ENCODE assay signal across 3 cellular contexts in genomic region chr13:23440821-23441608, GRCh38.
TF ChIP-seq lines count a peak whose summit lies in the region.

No MANE protein-coding gene starts in this region.

TF ChIP-seq in A549, 52 proteins besides CTCF, POLR2A, EP300 and RAD21:
- no peak for TF ChIP-seq HOXA7 (CRISPR knock-in tag; IDR thresholded peaks at IDR 0.05)
- no peak for TF ChIP-seq CBX8 (IDR thresholded peaks at IDR 0.05)
- TF ChIP-seq GATA3 (IDR thresholded peaks at IDR 0.05; ENCODE audit: borderline replicate concordance) = no peak
- TF ChIP-seq HDAC2 (IDR thresholded peaks at IDR 0.05) = no peak
- no peak for TF ChIP-seq NR3C1 (IDR thresholded peaks at IDR 0.05)
- no peak for TF ChIP-seq MAX (IDR thresholded peaks at IDR 0.05)
- no peak for TF ChIP-seq NPAS2 (CRISPR knock-in tag; IDR thresholded peaks at IDR 0.05; ENCODE audit: borderline replicate concordance)
- no peak for TF ChIP-seq MAFK (IDR thresholded peaks at IDR 0.05; ENCODE audit: partially characterized antibody)
- no peak for TF ChIP-seq ATOH8 (CRISPR knock-in tag; IDR thresholded peaks at IDR 0.05; ENCODE audit: low read depth)
- no peak for TF ChIP-seq SMC3 (IDR thresholded peaks at IDR 0.05)
- no peak for TF ChIP-seq EHF (CRISPR knock-in tag; IDR thresholded peaks at IDR 0.05)
- no peak for TF ChIP-seq FOSL2 (IDR thresholded peaks at IDR 0.05)
- TF ChIP-seq FOSL2 (CRISPR knock-in tag; IDR thresholded peaks at IDR 0.05) = no peak
- TF ChIP-seq CHD4 (IDR thresholded peaks at IDR 0.05; ENCODE audit: borderline replicate concordance) = no peak
- TF ChIP-seq JUN (IDR thresholded peaks at IDR 0.05) = no peak
- no peak for TF ChIP-seq NFE2L2 (conservative IDR thresholded peaks at IDR 0.05; ENCODE audit: low read length)
TF ChIP-seq in A549: peak in this region for 0.

TF ChIP-seq in IMR-90, 13 proteins besides CTCF, POLR2A, EP300 and RAD21:
- TF ChIP-seq BHLHE40 (IDR thresholded peaks at IDR 0.05; ENCODE audit: low read depth, low read length) (no peak), FOS (IDR thresholded peaks at IDR 0.05; ENCODE audit: low read depth, low read length) (no peak), MAZ (IDR thresholded peaks at IDR 0.05; ENCODE audit: borderline replicate concordance, low read depth, low read length) (no peak), CHD1 (IDR thresholded peaks at IDR 0.05; ENCODE audit: low read depth, low read length) (no peak), CEBPB (IDR thresholded peaks at IDR 0.05; ENCODE audit: low read depth, low read length) (no peak), MAFK (IDR thresholded peaks at IDR 0.05; ENCODE audit: low read depth, low read length) (no peak)

TF ChIP-seq in H1, 55 proteins besides CTCF, POLR2A, EP300 and RAD21:
- TF ChIP-seq ATF3 (IDR thresholded peaks at IDR 0.05; ENCODE audit: insufficient read depth, low read depth, low read length) (no peak), ASH2L (IDR thresholded peaks at IDR 0.05; ENCODE audit: low read length) (no peak), ATF2 (IDR thresholded peaks at IDR 0.05; ENCODE audit: low read length) (no peak), HDAC2 (IDR thresholded peaks at IDR 0.05; ENCODE audit: borderline replicate concordance in 1 of 2, low read depth in 2 of 2, low read length in 2 of 2) (no peak), FOSL1 (IDR thresholded peaks at IDR 0.05; ENCODE audit: insufficient read depth, low read depth, low read length) (no peak), POLR2AphosphoS5 (IDR thresholded peaks at IDR 0.05; ENCODE audit: low read depth, low read length) (no peak), E2F6 (IDR thresholded peaks at IDR 0.05) (no peak), BCL11A (IDR thresholded peaks at IDR 0.05; ENCODE audit: low read depth in 2 of 2, low read length in 2 of 2) (no peak), NRF1 (IDR thresholded peaks at IDR 0.05; ENCODE audit: low read depth, low read length) (no peak), JUND (IDR thresholded peaks at IDR 0.05; ENCODE audit: low read length) (no peak), SIRT6 (IDR thresholded peaks at IDR 0.05; ENCODE audit: low read length) (no peak), GTF2F1 (IDR thresholded peaks at IDR 0.05; ENCODE audit: borderline replicate concordance, low read depth, low read length) (no peak), SP1 (IDR thresholded peaks at IDR 0.05; ENCODE audit: low read depth, low read length) (no peak), TCF12 (IDR thresholded peaks at IDR 0.05; ENCODE audit: low read depth, low read length) (no peak)
TF ChIP-seq in H1: peak in this region for 0.
